ENCODE assay signal across 8 cellular contexts in the genomic region with DNA sequence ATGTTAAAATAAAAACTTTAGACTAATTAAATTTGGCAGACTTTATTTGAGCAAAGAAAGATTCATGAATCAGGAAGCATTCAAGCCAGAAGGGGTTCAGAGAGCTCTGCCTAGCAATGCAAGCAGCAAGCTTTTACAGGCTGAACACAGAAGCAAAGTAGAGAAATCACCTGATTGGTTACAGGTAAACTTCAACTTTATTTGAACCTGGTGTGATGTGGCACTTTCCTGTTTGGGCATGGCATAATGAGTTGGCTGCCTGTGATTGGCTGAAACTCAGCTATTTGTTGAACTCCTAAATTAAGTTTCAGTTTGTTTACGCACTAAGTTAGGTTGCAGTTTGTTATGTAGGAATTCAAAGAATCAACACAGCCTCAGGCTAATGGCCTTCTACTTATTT.
DNase-seq lines count a peak whose midpoint lies in the region; ATAC-seq and TF ChIP-seq lines count a peak whose summit lies in the region.

No MANE protein-coding gene starts in this region.

- DNase-seq in NK-92 treated with Interleukin-12 subunit alpha and Interleukin-12 subunit beta, amount 100 ng/mL, for 24 hours (lab: John Stamatoyannopoulos, UW), result peak; percentile 53
- DNase-seq in NK-92 (lab: John Stamatoyannopoulos, UW; ENCODE audit: unreplicated experiment) (no peak), amniotic epithelial cell (ENCODE audit: low read depth) (peak; percentile 13), renal cortical epithelial cell (ENCODE audit: low read depth) (peak; percentile 99), AG20443 (ENCODE audit: low spot score) (no peak)

- no peak for TF ChIP-seq RAD21 in Ishikawa (IDR thresholded peaks at IDR 0.05; ENCODE audit: low read depth)

- ATAC-seq in HG03196 (IDR thresholded peaks at IDR 0.05; ENCODE audit: unreplicated experiment) (no peak), HG02970 (IDR thresholded peaks at IDR 0.05; ENCODE audit: low FRiP score, unreplicated experiment) (no peak)

- TF ChIP-seq EP300 in Ishikawa (IDR thresholded peaks at IDR 0.05; ENCODE audit: borderline replicate concordance), result no peak

TF ChIP-seq in Ishikawa, 13 proteins besides CTCF, POLR2A, EP300 and RAD21:
- TF ChIP-seq FOXM1 (IDR thresholded peaks at IDR 0.05; ENCODE audit: borderline replicate concordance, low read depth), result peak; percentile 24; the same call in 1 of the 2 replicates
- TF ChIP-seq MAX (IDR thresholded peaks at IDR 0.05), result no peak

Comparison
In these comparisons a context has a peak if more than half of its experiments do, and no peak if none do; other contexts are left out.
1. DNase-seq: peak in NK-92 treated with Interleukin-12 subunit alpha and Interleukin-12 subunit beta, amount 100 ng/mL, for 24 hours (single experiment), amniotic epithelial cell (single experiment) and renal cortical epithelial cell (single experiment); none in NK-92 (single experiment) and AG20443 (single experiment).